In genomic region chr15:84395384-84395783, GRCh38 we compare ENCODE assay signal across 6 cellular contexts.
A peak's percentile ranks its signal among the peaks of the same experiment; 100 is the strongest.
DNase-seq lines count a peak whose midpoint lies in the region; ATAC-seq, FAIRE-seq and TF ChIP-seq lines count a peak whose summit lies in the region.
"Not testable (repeated sequence)": the region's sequence is repeated elsewhere in the genome, so short reads cannot be mapped to it uniquely, and the experiment has no call there.

No MANE protein-coding gene starts in this region.

- not testable (repeated sequence) for H3K9me3 ChIP-seq in RWPE2 (ENCODE audit: severe bottlenecking); kidney (ENCODE audit: control insufficient read depth in 1 of 2, low read length in 2 of 2); ovary

- not testable (repeated sequence) for FAIRE-seq in kidney (lab: Jason Lieb, UNC)

- H3K27ac ChIP-seq in RWPE2 (ENCODE audit: poor library complexity, severe bottlenecking); coronary artery; kidney (ENCODE audit: low read depth in 2 of 2, low read length in 2 of 2); ovary: not testable (repeated sequence)

- not testable (repeated sequence) for TF ChIP-seq CTCF in RWPE2 (IDR thresholded peaks at IDR 0.05; ENCODE audit: poor library complexity, severe bottlenecking); coronary artery (IDR thresholded peaks at IDR 0.05); kidney (IDR thresholded peaks at IDR 0.05; ENCODE audit: borderline replicate concordance, extremely low read depth, insufficient read depth); ovary (IDR thresholded peaks at IDR 0.05)

- peak; percentile 34 for DNase-seq in RWPE2 (ENCODE audit: low spot score)
- peak; percentile 16 for DNase-seq in coronary artery (ENCODE audit: low spot score)
- peak; percentile 39 for DNase-seq in cardiac septum (ENCODE audit: low spot score)
- DNase-seq in kidney: peak; percentile 21
- peak in 3 of 5 donors; percentile 2 to 13 (median 2) for DNase-seq in ovary
- DNase-seq in ureter (ENCODE audit: low spot score): peak; percentile 19

- not testable (repeated sequence) for H3K4me1 ChIP-seq in RWPE2 (ENCODE audit: insufficient read depth, poor library complexity, severe bottlenecking); kidney (ENCODE audit: control insufficient read depth in 1 of 2, insufficient read depth in 1 of 2, low read depth in 1 of 2, low read length in 2 of 2); ovary (ENCODE audit: insufficient read depth)

- not testable (repeated sequence) for H3K27me3 ChIP-seq in RWPE2 (ENCODE audit: insufficient read depth, poor library complexity, severe bottlenecking); ovary

- H3K4me3 ChIP-seq in RWPE2 (ENCODE audit: severe bottlenecking); coronary artery; kidney (ENCODE audit: low read length in 2 of 2); ovary: not testable (repeated sequence)

- intact Hi-C loops in cardiac septum (cut with DNase I); kidney (cut with DNase I); ovary (cut with DNase I): not testable (repeated sequence)

- TF ChIP-seq EP300 in ovary (IDR thresholded peaks at IDR 0.05): not testable (repeated sequence)

- TF ChIP-seq POLR2A in ovary (IDR thresholded peaks at IDR 0.05): not testable (repeated sequence)

- H3K9ac ChIP-seq in kidney (ENCODE audit: low read length in 2 of 2): not testable (repeated sequence)

- not testable (repeated sequence) for H3K36me3 ChIP-seq in RWPE2 (ENCODE audit: low read depth); kidney (ENCODE audit: control insufficient read depth in 1 of 2, insufficient read depth in 2 of 2, low read length in 2 of 2); ovary

- WGBS in ovary, 3 donors: 84 to 91% (median 87%) methylated on average over 5 to 10 of the region's 11 CpGs

- not testable (repeated sequence) for ATAC-seq in RWPE2 (ENCODE audit: low read depth)
